In genomic region chr18:57853133-57853532, GRCh38 we compare ENCODE assay signal across 11 cellular contexts.
"Had no signal": no experiment of that assay in that cellular context is flagged by ENCODE, and none has a peak within 500 bp of the region (broad histone marks: within the 10 kb centered on the region; RNA-seq: fewer than 3 reads in every experiment).

No MANE protein-coding gene starts in this region.

- H2AFZ ChIP-seq: GM23248, GM23338 had no signal

- H3K36me3 ChIP-seq: HAP-1 had no signal

- ATAC-seq: GM23338, HCT116 had no signal

- H3K4me3 ChIP-seq: GM23248, GM23338, HAP-1 had no signal

- H3K9ac ChIP-seq: GM23248 had no signal

- FAIRE-seq: H1, H54 had no signal

- DNase-seq: GM23248, GOT3, H7, H9, HCEC 1CT, HFFc6 had no signal

- H3K9me3 ChIP-seq: HAP-1 had no signal

- H3K27ac ChIP-seq: GM23248 had no signal

- H3K4me2 ChIP-seq: GM23338 had no signal

- H3K4me1 ChIP-seq: HAP-1 had no signal
